7 cellular contexts compared by ENCODE assay signal in genomic region chr2:31729442-31730092, GRCh38.
DNase-seq lines count a peak whose midpoint lies in the region; ATAC-seq, FAIRE-seq and TF ChIP-seq lines count a peak whose summit lies in the region.

No MANE protein-coding gene starts in this region.

- H3K4me3 ChIP-seq in K562 (no peak overlapping the region), osteoblast (ENCODE audit: insufficient read depth, low read length) (no peak overlapping the region), uterus (no peak overlapping the region), right cardiac atrium (ENCODE audit: low read length) (no peak overlapping the region)

- in situ Hi-C loops in GM13976 (cut with MboI; ENCODE audit: low sequenced_read_pairs, unreplicated experiment) (no loop called here), K562 (cut with MboI) (no loop called here)

- peak; percentile 93 for FAIRE-seq in K562 (lab: Jason Lieb, UNC)

- H3K27ac ChIP-seq in K562 (ENCODE audit: extremely low read depth, low read depth, low read length) (no peak overlapping the region), osteoblast (ENCODE audit: low read depth, low read length) (no peak overlapping the region), uterus (no peak overlapping the region), right cardiac atrium (ENCODE audit: low read length) (no peak overlapping the region)

- H3K9me1 ChIP-seq in K562 (ENCODE audit: control insufficient read depth, insufficient read depth, low read length): no peaks in the 10 kb centered on the region

- H3K4me2 ChIP-seq in K562 (ENCODE audit: insufficient read depth, low read length) (no peak overlapping the region), osteoblast (ENCODE audit: insufficient read depth, low read length) (peak overlapping the region; percentile 15)

- ATAC-seq in K562: peak; percentile 96
- no peak for ATAC-seq in GM21529 (IDR thresholded peaks at IDR 0.05; ENCODE audit: unreplicated experiment)
- no peak for ATAC-seq in right cardiac atrium

- no TSS peak for BruUV-seq in K562 (replicated peaks; lab: Mats Ljungman, UMichigan)

- H3K9ac ChIP-seq in K562 (ENCODE audit: insufficient read depth in 1 of 2, low read depth in 2 of 2, low read length in 2 of 2): no peak overlapping the region

- POLR2A ChIA-PET in K562 (lab: Yijun Ruan, JAX): interaction anchor here (0.7 kb wide), 1 partner anchor 347 kb away, joined by 3 read pairs; no protein-coding TSS in a partner anchor

- H4K20me1 ChIP-seq in K562 (replicated peaks; ENCODE audit: control insufficient read depth, insufficient read depth, low read length): no peaks in the 10 kb centered on the region
- no peaks in the 10 kb centered on the region for H4K20me1 ChIP-seq in osteoblast (ENCODE audit: insufficient read depth, low read length)

- TF ChIP-seq CTCF in GM13976 (IDR thresholded peaks at IDR 0.05; ENCODE audit: borderline replicate concordance, control extremely low read depth, extremely low read depth, insufficient read depth, missing control alignments) (peak; percentile 52), K562 (IDR thresholded peaks at IDR 0.05 in 2 of 3, conservative IDR thresholded peaks at IDR 0.05 in 1 of 3; ENCODE audit: insufficient read depth in 2 of 3, low read depth in 1 of 3, low read length in 3 of 3) (peak; percentile 59 to 62 (median 61)), osteoblast (IDR thresholded peaks at IDR 0.05; ENCODE audit: extremely low read depth, low read depth, low read length) (peak; percentile 66), uterus (IDR thresholded peaks at IDR 0.05) (no peak)

- H3K27me3 ChIP-seq in K562 (ENCODE audit: control insufficient read depth in 2 of 2, insufficient read depth in 2 of 2, low read length in 2 of 2) (no peaks in the 10 kb centered on the region), osteoblast (ENCODE audit: insufficient read depth, low read length) (no peaks in the 10 kb centered on the region), uterus (no peaks in the 10 kb centered on the region), right cardiac atrium (ENCODE audit: control insufficient read depth, insufficient read depth) (no peaks in the 10 kb centered on the region)

- H3K9me3 ChIP-seq in K562 (replicated peaks; ENCODE audit: control insufficient read depth, insufficient read depth, low read depth, low read length) (no peaks in the 10 kb centered on the region), osteoblast (ENCODE audit: low read depth, low read length) (no peaks in the 10 kb centered on the region), uterus (no peaks in the 10 kb centered on the region), right cardiac atrium (ENCODE audit: control insufficient read depth, low read length) (no peaks in the 10 kb centered on the region)

- intact Hi-C loops in K562 (cut with micrococcal nuclease) (loop anchor here (5.0 to 10.0 kb wide), 2 partner anchors 42 to 315 kb away; partner anchors contain the start of gene XDH), uterus (cut with DNase I; ENCODE audit: low total_unique reads) (no loop called here), right cardiac atrium (cut with DNase I) (no loop called here)

- CTCF ChIA-PET in K562 (lab: Yijun Ruan, JAX; ENCODE audit: low intra/inter-chr PET ratio): no interaction called here

- no peak for TF ChIP-seq POLR2A in K562 (conservative IDR thresholded peaks at IDR 0.05)
- no peak for TF ChIP-seq POLR2A in uterus (IDR thresholded peaks at IDR 0.05)

- no peaks in the 10 kb centered on the region for H3K4me1 ChIP-seq in K562 (replicated peaks in 1 of 2; ENCODE audit: control insufficient read depth in 2 of 2, insufficient read depth in 2 of 2, low read length in 2 of 2)
- no peaks in the 10 kb centered on the region for H3K4me1 ChIP-seq in osteoblast (ENCODE audit: insufficient read depth, low read length)
- no peaks in the 10 kb centered on the region for H3K4me1 ChIP-seq in uterus
- no peaks in the 10 kb centered on the region for H3K4me1 ChIP-seq in right cardiac atrium (ENCODE audit: control insufficient read depth, insufficient read depth, low read length)

- no peaks in the 10 kb centered on the region for H3K36me3 ChIP-seq in K562 (ENCODE audit: control insufficient read depth, insufficient read depth, low read length)
- no peaks in the 10 kb centered on the region for H3K36me3 ChIP-seq in osteoblast (ENCODE audit: insufficient read depth, low read length)
- H3K36me3 ChIP-seq in uterus: no peaks in the 10 kb centered on the region

- H3K79me2 ChIP-seq in K562 (ENCODE audit: control insufficient read depth, insufficient read depth, low read length): no peaks in the 10 kb centered on the region
- no peaks in the 10 kb centered on the region for H3K79me2 ChIP-seq in osteoblast (ENCODE audit: insufficient read depth, low read length)

- TF ChIP-seq EP300 in K562 (IDR thresholded peaks at IDR 0.05; ENCODE audit: low read length): no peak

- peak; percentile 30 for DNase-seq in GM13976 (ENCODE audit: low spot score)
- DNase-seq in NCI-H1105 treated with DMSO at 0.1 percent for 48 hours (lab: John Stamatoyannopoulos, UW): peak; percentile 16
- DNase-seq in K562 (ENCODE audit: extremely low read depth in 1 of 4, low spot score in 3 of 4): peak; percentile 13 to 42 (median 26)
- DNase-seq in osteoblast (ENCODE audit: insufficient read length, low spot score, missing footprints): peak; percentile 8
- DNase-seq in uterus: no peak
- no peak for DNase-seq in right cardiac atrium

- TF ChIP-seq RAD21 in K562 (CRISPR knock-in tag; conservative IDR thresholded peaks at IDR 0.05 in 1 of 2, IDR thresholded peaks at IDR 0.05 in 1 of 2): peak in 1 of 2 experiments; percentile 65; a peak in 2 of 4 replicates

- H2AFZ ChIP-seq in K562 (ENCODE audit: low read depth, low read length) (no peak overlapping the region; the same call in 1 of the 2 replicates), osteoblast (ENCODE audit: low read length) (peak overlapping the region; percentile 62)

- WGBS in K562 (ENCODE audit: insufficient coverage, low coverage, missing lambda C conversion rate): 0% methylated on average over 5 of the region's 5 CpGs
- WGBS in right cardiac atrium: 70% methylated on average over 5 of the region's 5 CpGs

TF ChIP-seq in K562, 482 proteins besides CTCF, POLR2A, EP300 and RAD21 (continues in another document):
- 0 out of 2 replicates have a peak, but pooled peaks have one; percentile 20 for TF ChIP-seq ESRRA (IDR thresholded peaks at IDR 0.05; ENCODE audit: borderline replicate concordance, low read depth)
- no peak for TF ChIP-seq PHF20 (IDR thresholded peaks at IDR 0.05; ENCODE audit: partially characterized antibody)
- TF ChIP-seq ZNF408 (CRISPR knock-in tag; IDR thresholded peaks at IDR 0.05; ENCODE audit: low read depth): no peak
- TF ChIP-seq RERE (CRISPR knock-in tag; IDR thresholded peaks at IDR 0.05; ENCODE audit: borderline replicate concordance): no peak
- TF ChIP-seq ARID3B (CRISPR knock-in tag; IDR thresholded peaks at IDR 0.05; ENCODE audit: borderline replicate concordance): no peak

Comparison
In these comparisons a context has a peak if more than half of its experiments do, and no peak if none do; other contexts are left out.
1. DNase-seq: peak in GM13976 (single experiment), NCI-H1105 treated with DMSO at 0.1 percent for 48 hours (single experiment), K562 (4 of 4) and osteoblast (single experiment); none in uterus (0 of 2) and right cardiac atrium (0 of 3).
2. CTCF ChIP-seq: peak in GM13976 (single experiment), K562 (3 of 3) and osteoblast (single experiment); none in uterus (0 of 4).